In the genomic region with DNA sequence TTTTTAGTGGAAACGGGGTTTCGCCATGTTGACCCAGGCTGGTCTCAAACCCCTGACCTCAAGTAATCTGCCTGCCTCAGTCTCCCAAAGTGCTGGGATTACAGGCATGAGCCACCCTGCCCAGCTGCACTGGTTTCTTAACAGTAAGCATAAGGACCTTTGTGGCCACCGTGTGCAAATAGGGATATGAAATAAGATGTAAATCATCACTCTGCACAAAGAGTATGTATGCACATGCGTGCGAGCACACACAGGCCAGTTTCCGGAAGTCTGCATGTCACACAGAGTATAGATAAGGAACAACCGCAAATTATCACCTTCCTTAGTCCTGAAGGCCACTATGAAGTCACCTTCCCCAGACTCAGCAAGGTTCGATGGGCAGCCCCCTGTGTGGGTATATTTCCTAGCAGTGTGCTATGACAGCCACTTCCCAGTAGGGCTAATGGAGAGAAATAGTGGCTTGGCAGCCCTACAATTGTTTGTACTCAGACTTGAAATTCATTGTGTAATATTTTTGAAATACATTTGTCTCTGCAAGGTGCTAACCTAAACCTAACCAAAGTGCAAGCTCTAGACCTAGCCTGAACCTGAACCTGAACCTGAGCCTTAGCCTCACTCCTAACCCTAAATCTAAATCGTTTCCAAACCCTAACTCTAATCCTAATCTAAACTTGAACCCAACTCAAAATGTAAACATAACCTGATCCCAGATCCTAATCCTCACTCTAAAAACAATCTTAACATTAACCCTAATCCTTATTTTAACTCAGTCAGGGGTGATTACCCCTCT, we compare ENCODE assay signal across 10 cellular contexts. TPM values are rescaled to one million over a fixed set of nuclear protein-coding genes. Genes with fewer than 3 reads are reported as not detected.
DNase-seq lines count a peak whose midpoint lies in the region; ATAC-seq and TF ChIP-seq lines count a peak whose summit lies in the region.
"Had no signal": no experiment of that assay in that cellular context is flagged by ENCODE, and none has a peak within 500 bp of the region (broad histone marks: within the 10 kb centered on the region; RNA-seq: fewer than 3 reads in every experiment).

No MANE protein-coding gene starts in this region.

- H3K4me3 Mint-ChIP-seq in CD4-positive, CD25-positive, alpha-beta regulatory T cell: no peak overlapping the region
- H3K4me3 Mint-ChIP-seq in Caco-2 (ENCODE audit: unreplicated experiment): no peak overlapping the region

- peak; percentile 62 to 74 for ATAC-seq in CD4-positive, CD25-positive, alpha-beta regulatory T cell (ENCODE audit: low read depth in 2 of 2)
- ATAC-seq in HG03139 (IDR thresholded peaks at IDR 0.05; ENCODE audit: unreplicated experiment): peak; percentile 81

- peak in 1 of 3 donors; percentile 66 for DNase-seq in CD4-positive, CD25-positive, alpha-beta regulatory T cell
- DNase-seq in activated gamma-delta T cell treated with anti-CD3 and anti-CD28 coated beads, Interleukin-2, amount 50 U/mL, for 16 hours (ENCODE audit: low read depth): peak; percentile 33
- no peak for DNase-seq in putamen (ENCODE audit: low spot score)
- no peak for DNase-seq in NCI-H1105 treated with DMSO at 0.1 percent for 48 hours (lab: John Stamatoyannopoulos, UW)
- DNase-seq in NCI-H82 (lab: John Stamatoyannopoulos, UW): no peak
- no peak for DNase-seq in Caco-2

- intact Hi-C loops in Caco-2 (cut with micrococcal nuclease; ENCODE audit: unreplicated experiment): no loop called here

- H3K27me3 Mint-ChIP-seq in CD4-positive, CD25-positive, alpha-beta regulatory T cell: peaks cover 4% of the 10 kb centered on the region
- H3K27me3 Mint-ChIP-seq in Caco-2 (ENCODE audit: insufficient read depth, unreplicated experiment): peaks cover 14% of the 10 kb centered on the region

- H3K4me1 Mint-ChIP-seq in CD4-positive, CD25-positive, alpha-beta regulatory T cell: peaks cover 0 to 10% (median 3%) of the 10 kb centered on the region in 4 donors
- H3K4me1 Mint-ChIP-seq in Caco-2 (ENCODE audit: low read depth, unreplicated experiment): no peaks in the 10 kb centered on the region

- no peaks in the 10 kb centered on the region for H3K36me3 Mint-ChIP-seq in CD4-positive, CD25-positive, alpha-beta regulatory T cell
- no peaks in the 10 kb centered on the region for H3K36me3 Mint-ChIP-seq in Caco-2 (ENCODE audit: insufficient read depth, unreplicated experiment)

- H3K9me3 Mint-ChIP-seq in CD4-positive, CD25-positive, alpha-beta regulatory T cell: no peaks in the 10 kb centered on the region
- H3K9me3 Mint-ChIP-seq in Caco-2 (ENCODE audit: unreplicated experiment): no peaks in the 10 kb centered on the region

- TF ChIP-seq POLR2A in GM19099 (IDR thresholded peaks at IDR 0.05; ENCODE audit: extremely low read depth, insufficient read length, low read depth): peak; percentile 36

- H3K27ac ChIP-seq in CD4-positive, CD25-positive, alpha-beta regulatory T cell (ENCODE audit: insufficient read depth, low read length, poor library complexity, severe bottlenecking): no peak overlapping the region

- no peaks in the 10 kb centered on the region for H3K9me3 ChIP-seq in CD4-positive, CD25-positive, alpha-beta regulatory T cell (ENCODE audit: control insufficient read depth in 2 of 2, low read length in 2 of 2)
- H3K9me3 ChIP-seq in Caco-2: no peaks in the 10 kb centered on the region

- H3K27ac Mint-ChIP-seq in CD4-positive, CD25-positive, alpha-beta regulatory T cell: peak overlapping the region in 1 of 3 donors; percentile 1
- H3K27ac Mint-ChIP-seq in Caco-2 (ENCODE audit: unreplicated experiment): no peak overlapping the region

- no peak overlapping the region for H3K4me3 ChIP-seq in CD4-positive, CD25-positive, alpha-beta regulatory T cell (ENCODE audit: low read depth, low read length)
- no peak overlapping the region for H3K4me3 ChIP-seq in Caco-2 (ENCODE audit: low read depth, low read length)

- H3K36me3 ChIP-seq in CD4-positive, CD25-positive, alpha-beta regulatory T cell (ENCODE audit: control insufficient read depth, insufficient read depth, low read length): no peaks in the 10 kb centered on the region
- H3K36me3 ChIP-seq in Caco-2 (ENCODE audit: control insufficient read depth, insufficient read depth, low read length): no peaks in the 10 kb centered on the region

- BruUV-seq in Caco-2 (replicated peaks; lab: Mats Ljungman, UMichigan): no TSS peak

- peak in 1 of 2 experiments; percentile 24 for TF ChIP-seq CTCF in Caco-2 (IDR thresholded peaks at IDR 0.05; ENCODE audit: insufficient read depth in 1 of 2, low read depth in 1 of 2, low read length in 1 of 2, severe bottlenecking in 1 of 2, unreplicated experiment in 1 of 2)

- no peaks in the 10 kb centered on the region for H3K4me1 ChIP-seq in CD4-positive, CD25-positive, alpha-beta regulatory T cell (ENCODE audit: control insufficient read depth, insufficient read depth, low read length, poor library complexity, severe bottlenecking)
- H3K4me1 ChIP-seq in Caco-2: no peaks in the 10 kb centered on the region; the same call in 1 of the 2 replicates

- CTCF ChIA-PET in Caco-2 (lab: Charles Lee): no interaction called here

- no peaks in the 10 kb centered on the region for H3K27me3 ChIP-seq in CD4-positive, CD25-positive, alpha-beta regulatory T cell (ENCODE audit: control insufficient read depth, insufficient read depth, low read length)
- no peaks in the 10 kb centered on the region for H3K27me3 ChIP-seq in Caco-2 (replicated peaks; ENCODE audit: control insufficient read depth, insufficient read depth, low read length)

- POLR2A ChIA-PET in Caco-2 (lab: Charles Lee): no interaction called here

RNA-seq across cellular contexts. Expression of gene SKAP1, which starts 48.4 kb away (rescaled TPM):
- total RNA-seq in CD4-positive, CD25-positive, alpha-beta regulatory T cell: 196 TPM
- 100 to 1,000 TPM; 348 to 554 (median 391) TPM for polyA plus RNA-seq in CD4-positive, CD25-positive, alpha-beta regulatory T cell
- 0.70 and 1.5 TPM in 2 replicates for total RNA-seq in Caco-2 (2022)
- total RNA-seq: H1 had no signal
- polyA plus RNA-seq: H1 had no signal

RNA-seq across cellular contexts. Expression of gene HOXB1, which starts 52.4 kb away (rescaled TPM):
- total RNA-seq in CD4-positive, CD25-positive, alpha-beta regulatory T cell: not detected
- polyA plus RNA-seq in CD4-positive, CD25-positive, alpha-beta regulatory T cell: not detected
- total RNA-seq in Caco-2 (2022): not detected in 2 replicates
- total RNA-seq: H1, renal cortical epithelial cell had no signal
- polyA plus RNA-seq: H1 had no signal

Comparison
In these comparisons a context has a peak if more than half of its experiments do, and no peak if none do; other contexts are left out.
1. RNA of gene SKAP1, which starts 48.4 kb away (total RNA-seq): 196 TPM in CD4-positive, CD25-positive, alpha-beta regulatory T cell (single experiment); 0.70 to 1.5 TPM in Caco-2; every median in the first group is over 10 times any median in the second.